ENCODE assay signal across 10 cellular contexts in the genomic region with DNA sequence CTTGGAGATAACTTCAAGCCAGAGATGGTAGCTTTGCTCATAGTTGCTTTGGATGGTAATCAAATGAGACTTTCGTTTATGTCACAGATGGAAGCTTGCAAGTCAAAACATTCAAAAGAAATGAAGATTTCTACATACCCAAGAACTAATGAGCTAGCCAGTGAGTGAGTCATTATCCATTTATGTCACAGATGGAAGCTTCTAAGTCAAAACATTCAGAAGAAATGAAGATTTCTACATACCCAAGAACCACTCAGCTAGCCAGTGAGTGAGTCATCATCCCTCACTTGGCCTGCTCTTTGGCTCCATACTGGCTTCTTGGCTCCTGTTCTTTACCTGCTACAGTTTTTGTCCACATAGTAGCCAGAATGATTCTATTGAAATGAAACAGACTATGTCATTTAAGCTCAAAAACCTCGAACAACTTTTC.
DNase-seq lines count a peak whose midpoint lies in the region; ATAC-seq and TF ChIP-seq lines count a peak whose summit lies in the region.
"Had no signal": no experiment of that assay in that cellular context is flagged by ENCODE, and none has a peak within 500 bp of the region (broad histone marks: within the 10 kb centered on the region; RNA-seq: fewer than 3 reads in every experiment).

No MANE protein-coding gene starts in this region.

- H3K4me1 ChIP-seq in heart right ventricle, result peaks cover 0 to 12% (median 0%) of the 10 kb centered on the region in 9 donors
- H3K4me1 ChIP-seq: upper lobe of left lung had no signal

- intact Hi-C loops in heart right ventricle (cut with DNase I), result no loop called here

- H3K36me3 ChIP-seq in heart right ventricle (no peaks in the 10 kb centered on the region), WERI-Rb-1 (no peaks in the 10 kb centered on the region)
- H3K36me3 ChIP-seq: upper lobe of left lung had no signal

- DNase-seq in activated T-cell treated with anti-CD3 and anti-CD28 coated beads, Interleukin-2, amount 50 U/mL, for 24 hours, result no peak
- no peak for DNase-seq in activated T-cell treated with anti-CD3 and anti-CD28 coated beads, Interleukin-2, amount 50 U/mL, for 1 hour
- DNase-seq in T-helper 2 cell treated with Interferon-gamma antibody and Interleukin-4, amounts not matched to agents 5 μg/mL and 100 μg/mL, for 36 hours (ENCODE audit: low spot score), result peak; percentile 64
- DNase-seq in heart right ventricle (no peak), mesothelial cell of epicardium (ENCODE audit: low spot score in 2 of 2, unreplicated experiment in 2 of 2) (no peak), NCI-H146 treated with DMSO at 0.1 percent for 48 hours (lab: John Stamatoyannopoulos, UW; ENCODE audit: unreplicated experiment) (no peak), WERI-Rb-1 (no peak)
- peak; percentile 15 to 78 for DNase-seq in stimulated activated naive CD8-positive, alpha-beta T cell treated with anti-CD3 and anti-CD28 coated beads, Interleukin-15, amount 100 ng/mL, for 72 hours
- DNase-seq: upper lobe of left lung had no signal

- H3K4me1 Mint-ChIP-seq in activated T-cell treated with anti-CD3 and anti-CD28 coated beads, Interleukin-2, amount 50 U/mL, for 24 hours (ENCODE audit: low read depth), result peaks cover 57% of the 10 kb centered on the region
- peaks cover 27% of the 10 kb centered on the region for H3K4me1 Mint-ChIP-seq in T-helper 2 cell treated with Interferon-gamma antibody and Interleukin-4, amounts not matched to agents 5 μg/mL and 100 μg/mL, for 36 hours (ENCODE audit: low read depth)
- H3K4me1 Mint-ChIP-seq in stimulated activated naive CD8-positive, alpha-beta T cell treated with anti-CD3 and anti-CD28 coated beads, Interleukin-15, amount 100 ng/mL, for 72 hours, result peaks cover 44% of the 10 kb centered on the region
- peaks cover 40% of the 10 kb centered on the region for H3K4me1 Mint-ChIP-seq in mesothelial cell of epicardium

- H3K4me3 Mint-ChIP-seq in activated T-cell treated with anti-CD3 and anti-CD28 coated beads, Interleukin-2, amount 50 U/mL, for 24 hours, result no peak overlapping the region
- H3K4me3 Mint-ChIP-seq in T-helper 2 cell treated with Interferon-gamma antibody and Interleukin-4, amounts not matched to agents 5 μg/mL and 100 μg/mL, for 36 hours, result no peak overlapping the region
- peak overlapping the region in 1 of 2 donors; percentile 31 for H3K4me3 Mint-ChIP-seq in stimulated activated naive CD8-positive, alpha-beta T cell treated with anti-CD3 and anti-CD28 coated beads, Interleukin-15, amount 100 ng/mL, for 72 hours
- no peak overlapping the region for H3K4me3 Mint-ChIP-seq in mesothelial cell of epicardium
- H3K4me3 Mint-ChIP-seq: memory B cell had no signal

- no peaks in the 10 kb centered on the region for H3K27me3 Mint-ChIP-seq in activated T-cell treated with anti-CD3 and anti-CD28 coated beads, Interleukin-2, amount 50 U/mL, for 24 hours
- H3K27me3 Mint-ChIP-seq in T-helper 2 cell treated with Interferon-gamma antibody and Interleukin-4, amounts not matched to agents 5 μg/mL and 100 μg/mL, for 36 hours (ENCODE audit: low read depth), result no peaks in the 10 kb centered on the region
- H3K27me3 Mint-ChIP-seq in stimulated activated naive CD8-positive, alpha-beta T cell treated with anti-CD3 and anti-CD28 coated beads, Interleukin-15, amount 100 ng/mL, for 72 hours, result no peaks in the 10 kb centered on the region
- no peaks in the 10 kb centered on the region for H3K27me3 Mint-ChIP-seq in mesothelial cell of epicardium (ENCODE audit: low read depth)
- H3K27me3 Mint-ChIP-seq: memory B cell had no signal

- peak in 7 of 8 donors; percentile 27 to 95 (median 55) for ATAC-seq in heart right ventricle
- peak; percentile 91 for ATAC-seq in stimulated activated naive CD8-positive, alpha-beta T cell treated with anti-CD3 and anti-CD28 coated beads, Interleukin-15, amount 100 ng/mL, for 72 hours

- H3K9me3 ChIP-seq in heart right ventricle (no peaks in the 10 kb centered on the region), WERI-Rb-1 (ENCODE audit: severe bottlenecking) (no peaks in the 10 kb centered on the region)
- H3K9me3 ChIP-seq: upper lobe of left lung had no signal

- H3K27ac ChIP-seq in heart right ventricle (no peak overlapping the region), WERI-Rb-1 (no peak overlapping the region)
- H3K27ac ChIP-seq: upper lobe of left lung had no signal

- 70 to 77% methylated on average over 2 of the region's 2 CpGs for WGBS in heart right ventricle, 2 donors

- H3K4me3 ChIP-seq in heart right ventricle, result no peak overlapping the region
- H3K4me3 ChIP-seq in WERI-Rb-1 (ENCODE audit: low read depth, low read length), result no peak overlapping the region
- H3K4me3 ChIP-seq: upper lobe of left lung had no signal

- TF ChIP-seq CTCF in heart right ventricle (IDR thresholded peaks at IDR 0.05) (no peak), mesothelial cell of epicardium (IDR thresholded peaks at IDR 0.05; ENCODE audit: unreplicated experiment) (no peak), WERI-Rb-1 (IDR thresholded peaks at IDR 0.05; ENCODE audit: low read depth, low read length) (no peak)

- peaks cover 7% of the 10 kb centered on the region for H3K9me3 Mint-ChIP-seq in activated T-cell treated with anti-CD3 and anti-CD28 coated beads, Interleukin-2, amount 50 U/mL, for 24 hours
- H3K9me3 Mint-ChIP-seq in T-helper 2 cell treated with Interferon-gamma antibody and Interleukin-4, amounts not matched to agents 5 μg/mL and 100 μg/mL, for 36 hours, result no peaks in the 10 kb centered on the region
- H3K9me3 Mint-ChIP-seq in stimulated activated naive CD8-positive, alpha-beta T cell treated with anti-CD3 and anti-CD28 coated beads, Interleukin-15, amount 100 ng/mL, for 72 hours, result peaks cover 7 to 8% of the 10 kb centered on the region in 2 donors
- peaks cover 3% of the 10 kb centered on the region for H3K9me3 Mint-ChIP-seq in mesothelial cell of epicardium
- H3K9me3 Mint-ChIP-seq: memory B cell had no signal

- H3K27me3 ChIP-seq in heart right ventricle, result no peaks in the 10 kb centered on the region
- no peaks in the 10 kb centered on the region for H3K27me3 ChIP-seq in WERI-Rb-1 (ENCODE audit: insufficient read depth, low read depth, severe bottlenecking)
- H3K27me3 ChIP-seq: upper lobe of left lung had no signal

- H3K36me3 Mint-ChIP-seq in activated T-cell treated with anti-CD3 and anti-CD28 coated beads, Interleukin-2, amount 50 U/mL, for 24 hours (ENCODE audit: low read depth), result peaks cover 25% of the 10 kb centered on the region
- H3K36me3 Mint-ChIP-seq in T-helper 2 cell treated with Interferon-gamma antibody and Interleukin-4, amounts not matched to agents 5 μg/mL and 100 μg/mL, for 36 hours (ENCODE audit: low read depth), result no peaks in the 10 kb centered on the region
- peaks cover 5% of the 10 kb centered on the region for H3K36me3 Mint-ChIP-seq in mesothelial cell of epicardium
- H3K36me3 Mint-ChIP-seq: memory B cell had no signal

- peak overlapping the region; percentile 97 for H3K27ac Mint-ChIP-seq in activated T-cell treated with anti-CD3 and anti-CD28 coated beads, Interleukin-2, amount 50 U/mL, for 24 hours
- no peak overlapping the region for H3K27ac Mint-ChIP-seq in T-helper 2 cell treated with Interferon-gamma antibody and Interleukin-4, amounts not matched to agents 5 μg/mL and 100 μg/mL, for 36 hours
- peak overlapping the region in 1 of 2 donors; percentile 78 for H3K27ac Mint-ChIP-seq in stimulated activated naive CD8-positive, alpha-beta T cell treated with anti-CD3 and anti-CD28 coated beads, Interleukin-15, amount 100 ng/mL, for 72 hours
- H3K27ac Mint-ChIP-seq in mesothelial cell of epicardium, result no peak overlapping the region
- H3K27ac Mint-ChIP-seq: memory B cell had no signal

Comparison
In these comparisons a context has a peak if more than half of its experiments do, and no peak if none do; other contexts are left out.
1. DNase-seq: peak in T-helper 2 cell treated with Interferon-gamma antibody and Interleukin-4, amounts not matched to agents 5 μg/mL and 100 μg/mL, for 36 hours (single experiment) and stimulated activated naive CD8-positive, alpha-beta T cell treated with anti-CD3 and anti-CD28 coated beads, Interleukin-15, amount 100 ng/mL, for 72 hours (2 of 2); none in activated T-cell treated with anti-CD3 and anti-CD28 coated beads, Interleukin-2, amount 50 U/mL, for 24 hours (single experiment), activated T-cell treated with anti-CD3 and anti-CD28 coated beads, Interleukin-2, amount 50 U/mL, for 1 hour (single experiment), heart right ventricle (0 of 2), mesothelial cell of epicardium (0 of 2), NCI-H146 treated with DMSO at 0.1 percent for 48 hours (single experiment) and WERI-Rb-1 (single experiment).